Comparison of ENCODE assay signal across 22 cellular contexts in genomic region chr22:38484244-38484643, GRCh38. TPM values are rescaled to one million over a fixed set of nuclear protein-coding genes. Genes with fewer than 3 reads are reported as not detected.
DNase-seq lines count a peak whose midpoint lies in the region; ATAC-seq and TF ChIP-seq lines count a peak whose summit lies in the region.
"Had no signal": no experiment of that assay in that cellular context is flagged by ENCODE, and none has a peak within 500 bp of the region (broad histone marks: within the 10 kb centered on the region; RNA-seq: fewer than 3 reads in every experiment).

No MANE protein-coding gene starts in this region.

- peaks cover 2% of the 10 kb centered on the region for H3K79me2 ChIP-seq in mesendoderm (ENCODE audit: control insufficient read depth, insufficient read depth, low read length)

- no peak overlapping the region for H3K27ac ChIP-seq in IMR-90 (ENCODE audit: insufficient read depth, low read length)
- H3K27ac ChIP-seq in mesendoderm (ENCODE audit: low read depth, low read length), result no peak overlapping the region
- H3K27ac ChIP-seq: ascending aorta, ovary, sigmoid colon, tibial nerve had no signal

- H3K4me2 ChIP-seq in IMR-90 (ENCODE audit: low read depth, low read length) (no peak overlapping the region), mesendoderm (ENCODE audit: low read length) (no peak overlapping the region)

- peaks cover 18% of the 10 kb centered on the region for H3K9me1 ChIP-seq in IMR-90 (ENCODE audit: insufficient read depth, low read length)

- ATAC-seq in natural killer cell (no peak), IMR-90 (ENCODE audit: low read depth) (no peak)
- no peak for ATAC-seq in natural killer cell treated with Interleukin-12 subunit alpha and Interleukin-12 subunit beta and Interleukin-15 and Interleukin-18, amount 100 ng/mL, for 72 hours
- ATAC-seq in effector memory CD8-positive, alpha-beta T cell (replicated peaks), result no peak
- ATAC-seq: left lobe of liver had no signal

- no peaks in the 10 kb centered on the region for H3K27me3 ChIP-seq in IMR-90 (ENCODE audit: control insufficient read depth, insufficient read depth, low read length)
- H3K27me3 ChIP-seq in mesendoderm (ENCODE audit: insufficient read depth, low read length, poor library complexity), result no peaks in the 10 kb centered on the region
- H3K27me3 ChIP-seq: ascending aorta, ovary, sigmoid colon, tibial nerve had no signal

- H3K36me3 ChIP-seq in IMR-90 (ENCODE audit: control insufficient read depth, insufficient read depth, low read length) (peaks cover 66% of the 10 kb centered on the region), mesendoderm (ENCODE audit: control insufficient read depth, insufficient read depth, low read length) (peaks cover 41% of the 10 kb centered on the region)
- H3K36me3 ChIP-seq: ovary had no signal

- H2BK20ac ChIP-seq in IMR-90 (ENCODE audit: low read depth, low read length), result no peak overlapping the region

- TF ChIP-seq CTCF in natural killer cell (IDR thresholded peaks at IDR 0.05) (no peak), IMR-90 (conservative IDR thresholded peaks at IDR 0.05; ENCODE audit: low read depth, low read length) (no peak)

- no TSS peak for BruUV-seq in IMR-90 (replicated peaks; lab: Mats Ljungman, UMichigan)

- no peak overlapping the region for H2AFZ ChIP-seq in IMR-90 (replicated peaks; ENCODE audit: low read length, poor library complexity)

- H3K56ac ChIP-seq in IMR-90 (ENCODE audit: extremely low read depth, insufficient read depth, low read length), result no peak overlapping the region
- H3K56ac ChIP-seq in mesendoderm (ENCODE audit: low read length), result no peak overlapping the region

- H3K4ac ChIP-seq in IMR-90 (ENCODE audit: low read depth, low read length) (no peak overlapping the region), mesendoderm (ENCODE audit: low read depth, low read length) (no peak overlapping the region)

- no CpG with 5 or more reads among the region's 1 CpG for WGBS in IMR-90 (ENCODE audit: extremely low coverage in 2 of 2, insufficient read length in 1 of 2), 2 experiments
- WGBS in mesendoderm (ENCODE audit: extremely low coverage, insufficient coverage, low lambda C conversion rate), result no CpG with 5 or more reads among the region's 1 CpG

- H3K79me1 ChIP-seq in IMR-90 (ENCODE audit: low read depth in 1 of 2, low read length in 2 of 2) (peaks cover 37 to 71% of the 10 kb centered on the region in 2 experiments), mesendoderm (ENCODE audit: low read length) (peaks cover 9% of the 10 kb centered on the region)

- DNase-seq in natural killer cell, result no peak
- DNase-seq in natural killer cell treated with Interleukin-12 subunit alpha and Interleukin-12 subunit beta and Interleukin-15 and Interleukin-18, amount 100 ng/mL, for 72 hours (ENCODE audit: low spot score), result no peak
- no peak for DNase-seq in IMR-90
- DNase-seq in effector memory CD8-positive, alpha-beta T cell, result no peak
- no peak for DNase-seq in mesendoderm
- DNase-seq in NCI-H2227 (lab: John Stamatoyannopoulos, UW; ENCODE audit: unreplicated experiment), result no peak
- no peak for DNase-seq in activated gamma-delta T cell treated with Interleukin-2 at 50 U/mL for 16 hours
- DNase-seq: activated CD4-positive, alpha-beta T cell treated with anti-CD3 and anti-CD28 coated beads, Interleukin-2, amount 50 U/mL, for 4 hours; Caco-2; endodermal cell; NCI-H1092 treated with DMSO at 0.1 percent for 48 hours; NCI-H524 treated with DMSO at 0.1 percent for 48 hours; ovary; Right ventricle myocardium superior; sigmoid colon; stimulated activated naive CD4-positive, alpha-beta T cell had no signal

- peaks cover 25 to 31% of the 10 kb centered on the region in 2 donors for H3K4me1 Mint-ChIP-seq in natural killer cell
- H3K4me1 Mint-ChIP-seq in natural killer cell treated with Interleukin-12 subunit alpha and Interleukin-12 subunit beta and Interleukin-15 and Interleukin-18, amount 100 ng/mL, for 72 hours (ENCODE audit: low read depth in 2 of 2), result peaks cover 4 to 18% of the 10 kb centered on the region in 2 donors
- peaks cover 9 to 30% of the 10 kb centered on the region in 2 donors for H3K4me1 Mint-ChIP-seq in effector memory CD8-positive, alpha-beta T cell (ENCODE audit: low read depth in 2 of 2)
- H3K4me1 Mint-ChIP-seq: endodermal cell had no signal

- dilution Hi-C loops in IMR-90 (cut with HindIII; ENCODE audit: low sequenced_read_pairs, unreplicated experiment), result no loop called here

- peaks cover 24% of the 10 kb centered on the region for H3K36me3 Mint-ChIP-seq in natural killer cell
- H3K36me3 Mint-ChIP-seq in natural killer cell treated with Interleukin-12 subunit alpha and Interleukin-12 subunit beta and Interleukin-15 and Interleukin-18, amount 100 ng/mL, for 72 hours, result peaks cover 59% of the 10 kb centered on the region
- H3K36me3 Mint-ChIP-seq in effector memory CD8-positive, alpha-beta T cell (ENCODE audit: insufficient read depth), result peaks cover 89% of the 10 kb centered on the region

- no peak for TF ChIP-seq RAD21 in IMR-90 (IDR thresholded peaks at IDR 0.05; ENCODE audit: low read length)

- H3K27ac Mint-ChIP-seq in natural killer cell, result peak overlapping the region; percentile 50 to 67
- peak overlapping the region in 1 of 2 donors; percentile 16 for H3K27ac Mint-ChIP-seq in natural killer cell treated with Interleukin-12 subunit alpha and Interleukin-12 subunit beta and Interleukin-15 and Interleukin-18, amount 100 ng/mL, for 72 hours
- peak overlapping the region; percentile 54 to 79 for H3K27ac Mint-ChIP-seq in effector memory CD8-positive, alpha-beta T cell
- H3K27ac Mint-ChIP-seq: endodermal cell had no signal

- no peak overlapping the region for H2AK9ac ChIP-seq in IMR-90 (replicated peaks; ENCODE audit: low read depth, low read length, poor library complexity)

- H3K14ac ChIP-seq in IMR-90 (replicated peaks; ENCODE audit: low read depth, low read length), result no peak overlapping the region

- no peak for TF ChIP-seq POLR2A in IMR-90 (IDR thresholded peaks at IDR 0.05; ENCODE audit: low read depth, low read length)

- in situ Hi-C loops in IMR-90 (cut with MboI; ENCODE audit: low sequenced_read_pairs), result no loop called here

- H2BK15ac ChIP-seq in IMR-90 (ENCODE audit: low read depth, low read length) (no peak overlapping the region), mesendoderm (replicated peaks; ENCODE audit: low read depth) (no peak overlapping the region)

- no peak overlapping the region for H2BK120ac ChIP-seq in IMR-90 (ENCODE audit: low read depth, low read length)
- no peak overlapping the region for H2BK120ac ChIP-seq in mesendoderm (ENCODE audit: low read depth, low read length)

- POLR2A ChIA-PET in IMR-90 (lab: Charles Lee; ENCODE audit: unreplicated experiment), result interaction anchor here (0.6 kb wide), 1 partner anchor 36 kb away, joined by 4 read pairs; no protein-coding TSS in a partner anchor

- H4K20me1 ChIP-seq in IMR-90 (ENCODE audit: insufficient read depth, low read length), result peaks cover 81% of the 10 kb centered on the region

- no peak overlapping the region for H4K91ac ChIP-seq in IMR-90 (ENCODE audit: insufficient read depth, low read depth, low read length)

- H3K4me1 ChIP-seq in IMR-90 (ENCODE audit: control insufficient read depth, insufficient read depth, low read length) (peaks cover 15% of the 10 kb centered on the region), mesendoderm (ENCODE audit: control insufficient read depth, low read depth, low read length) (no peaks in the 10 kb centered on the region)
- H3K4me1 ChIP-seq: ascending aorta, Caco-2, sigmoid colon had no signal

- H3K9me3 Mint-ChIP-seq in natural killer cell, result no peaks in the 10 kb centered on the region
- H3K9me3 Mint-ChIP-seq in natural killer cell treated with Interleukin-12 subunit alpha and Interleukin-12 subunit beta and Interleukin-15 and Interleukin-18, amount 100 ng/mL, for 72 hours, result no peaks in the 10 kb centered on the region
- no peaks in the 10 kb centered on the region for H3K9me3 Mint-ChIP-seq in effector memory CD8-positive, alpha-beta T cell
- H3K9me3 Mint-ChIP-seq: endodermal cell had no signal

- no peak overlapping the region for H3K9ac ChIP-seq in IMR-90 (ENCODE audit: low read depth, low read length)
- no peak overlapping the region for H3K9ac ChIP-seq in mesendoderm (ENCODE audit: low read length)

- 0 out of 2 replicates have a peak overlapping the region, but pooled peaks have one; percentile 11 for H3K23ac ChIP-seq in IMR-90 (ENCODE audit: low read depth, low read length)
- H3K23ac ChIP-seq in mesendoderm (ENCODE audit: low read length), result no peak overlapping the region

- no peaks in the 10 kb centered on the region for H3K9me3 ChIP-seq in IMR-90 (ENCODE audit: control insufficient read depth, insufficient read depth, low read length)
- H3K9me3 ChIP-seq: ascending aorta, Caco-2, ovary, sigmoid colon, tibial nerve had no signal

- H2BK5ac ChIP-seq in IMR-90 (ENCODE audit: low read depth, low read length, poor library complexity, severe bottlenecking) (no peak overlapping the region), mesendoderm (ENCODE audit: low read length) (no peak overlapping the region)

- no peak overlapping the region for H3K18ac ChIP-seq in IMR-90 (ENCODE audit: low read depth, low read length)
- H3K18ac ChIP-seq in mesendoderm (ENCODE audit: low read length), result no peak overlapping the region

- H4K8ac ChIP-seq in IMR-90 (ENCODE audit: low read depth in 2 of 2, low read length in 2 of 2), result no peak overlapping the region
- H4K8ac ChIP-seq in mesendoderm (ENCODE audit: low read depth, low read length), result no peak overlapping the region

- CTCF ChIA-PET in IMR-90 (lab: Yijun Ruan, JAX), result no interaction called here

- H2AK5ac ChIP-seq in IMR-90 (ENCODE audit: low read depth, low read length) (no peak overlapping the region), mesendoderm (ENCODE audit: low read length) (no peak overlapping the region)

- H3K4me3 ChIP-seq in IMR-90 (ENCODE audit: insufficient read depth, low read depth, low read length) (no peak overlapping the region), mesendoderm (ENCODE audit: low read length) (no peak overlapping the region)
- H3K4me3 ChIP-seq: ascending aorta, ovary, sigmoid colon, tibial nerve had no signal

- no peaks in the 10 kb centered on the region for H3K27me3 Mint-ChIP-seq in natural killer cell (ENCODE audit: low read depth in 2 of 2)
- no peaks in the 10 kb centered on the region for H3K27me3 Mint-ChIP-seq in natural killer cell treated with Interleukin-12 subunit alpha and Interleukin-12 subunit beta and Interleukin-15 and Interleukin-18, amount 100 ng/mL, for 72 hours
- no peaks in the 10 kb centered on the region for H3K27me3 Mint-ChIP-seq in effector memory CD8-positive, alpha-beta T cell

- no peak overlapping the region for H3K4me3 Mint-ChIP-seq in natural killer cell
- no peak overlapping the region for H3K4me3 Mint-ChIP-seq in natural killer cell treated with Interleukin-12 subunit alpha and Interleukin-12 subunit beta and Interleukin-15 and Interleukin-18, amount 100 ng/mL, for 72 hours
- no peak overlapping the region for H3K4me3 Mint-ChIP-seq in effector memory CD8-positive, alpha-beta T cell
- H3K4me3 Mint-ChIP-seq: endodermal cell had no signal

- intact Hi-C loops in natural killer cell (cut with micrococcal nuclease), result no loop called here
- intact Hi-C loops in IMR-90 (cut with micrococcal nuclease), result no loop called here

- H4K5ac ChIP-seq in IMR-90 (ENCODE audit: low read depth, low read length), result no peak overlapping the region
- no peak overlapping the region for H4K5ac ChIP-seq in mesendoderm (ENCODE audit: low read length)

RNA-seq across cellular contexts. Expression of gene KDELR3, which starts 16.3 kb away (rescaled TPM):
- under 1 TPM in 1 of 3 donors, not detected in 2; 0.25 TPM for total RNA-seq in natural killer cell
- total RNA-seq in natural killer cell treated with Interleukin-12 subunit alpha and Interleukin-12 subunit beta and Interleukin-15 and Interleukin-18, amount 100 ng/mL, for 72 hours, result under 1 TPM; 0.26 to 0.92 TPM
- 192 and 224 TPM in 2 replicates for total RNA-seq in IMR-90 (2012; rRNA removed)
- polyA plus RNA-seq in IMR-90 (2012; rRNA removed), result 120 and 129 TPM in 2 replicates
- polyA plus RNA-seq in IMR-90 (2012; cell fraction: cytosol; rRNA removed), result 59.5 and 86.9 TPM in 2 replicates
- 17.7 and 49.2 TPM in 2 replicates for polyA plus RNA-seq in IMR-90 (2012; cell fraction: nucleus; rRNA removed; ENCODE audit: low replicate concordance)
- polyA plus RNA-seq in mesendoderm (2013, experiment 1 of 2), result 5.6 TPM
- 6.0 TPM for polyA plus RNA-seq in mesendoderm (2013, experiment 2 of 2)
- total RNA-seq: mononuclear cell had no signal

RNA-seq across cellular contexts. Expression of gene DDX17, which starts 21.9 kb away (rescaled TPM):
- total RNA-seq in natural killer cell (100 to 1,000 TPM; 571 to 752 (median 578) TPM), IMR-90 (2012; rRNA removed) (366 and 371 TPM in 2 replicates)
- 100 to 1,000 TPM; 368 to 422 TPM for total RNA-seq in natural killer cell treated with Interleukin-12 subunit alpha and Interleukin-12 subunit beta and Interleukin-15 and Interleukin-18, amount 100 ng/mL, for 72 hours
- polyA plus RNA-seq in IMR-90 (2012; rRNA removed), result 200 and 240 TPM in 2 replicates
- polyA plus RNA-seq in IMR-90 (2012; cell fraction: cytosol; rRNA removed), result 72.6 and 98.7 TPM in 2 replicates
- 587 and 1,388 TPM in 2 replicates for polyA plus RNA-seq in IMR-90 (2012; cell fraction: nucleus; rRNA removed; ENCODE audit: low replicate concordance)
- polyA plus RNA-seq in mesendoderm (2013, experiment 1 of 2), result 135 TPM
- 135 TPM for polyA plus RNA-seq in mesendoderm (2013, experiment 2 of 2)

RNA-seq across cellular contexts. Expression of gene KCNJ4, which starts 29.2 kb away (rescaled TPM):
- not detected for total RNA-seq in natural killer cell
- total RNA-seq in natural killer cell treated with Interleukin-12 subunit alpha and Interleukin-12 subunit beta and Interleukin-15 and Interleukin-18, amount 100 ng/mL, for 72 hours, result not detected
- total RNA-seq in IMR-90 (2012; rRNA removed), result not detected in 2 replicates
- not detected in 2 replicates for polyA plus RNA-seq in IMR-90 (2012; rRNA removed)
- 0.01 TPM in 1 of 2 replicates, not detected in the other for polyA plus RNA-seq in IMR-90 (2012; cell fraction: cytosol; rRNA removed)
- not detected in 2 replicates for polyA plus RNA-seq in IMR-90 (2012; cell fraction: nucleus; rRNA removed; ENCODE audit: low replicate concordance)
- 0.14 TPM for polyA plus RNA-seq in mesendoderm (2013, experiment 1 of 2)
- 0.14 TPM for polyA plus RNA-seq in mesendoderm (2013, experiment 2 of 2)
- total RNA-seq: ascending aorta, fibroblast of lung, left lobe of liver, LHCN-M2, mononuclear cell, sigmoid colon had no signal
- polyA plus RNA-seq: fibroblast of lung had no signal

Comparison
In these comparisons a context has a peak if more than half of its experiments do, and no peak if none do; other contexts are left out.
1. RNA of gene KDELR3, which starts 16.3 kb away (total RNA-seq): 192 to 224 TPM in IMR-90; 0.26 to 0.92 TPM in natural killer cell treated with Interleukin-12 subunit alpha and Interleukin-12 subunit beta and Interleukin-15 and Interleukin-18, amount 100 ng/mL, for 72 hours and 0.25 TPM in natural killer cell; every median in the first group is over 100 times any median in the second.